Comparison of ENCODE assay signal across 10 cellular contexts in genomic region chr1:2322593-2323295, GRCh38.
DNase-seq lines count a peak whose midpoint lies in the region; ATAC-seq and TF ChIP-seq lines count a peak whose summit lies in the region.
"Had no signal": no experiment of that assay in that cellular context is flagged by ENCODE, and none has a peak within 500 bp of the region (broad histone marks: within the 10 kb centered on the region; RNA-seq: fewer than 3 reads in every experiment).

No MANE protein-coding gene starts in this region.

- H2AFZ ChIP-seq in PC-3 (ENCODE audit: low read length): peak overlapping the region; percentile 30; the same call in 1 of the 2 replicates

- H3K79me2 ChIP-seq in PC-3 (ENCODE audit: low read length): no peaks in the 10 kb centered on the region

- BruUV-seq in PC-3 (replicated peaks; lab: Mats Ljungman, UMichigan): no TSS peak

- no peaks in the 10 kb centered on the region for H4K20me1 ChIP-seq in PC-3 (ENCODE audit: low read length)

- CTCF ChIA-PET in PC-3 (lab: Charles Lee): no interaction called here

- 42 to 78% methylated on average over 10 to 12 of the region's 46 CpGs for WGBS in esophagus squamous epithelium, 2 donors

- no peaks in the 10 kb centered on the region for H3F3A ChIP-seq in PC-3 (ENCODE audit: low read length, unreplicated experiment)

- H3K9me2 ChIP-seq in PC-3 (replicated peaks; ENCODE audit: low read length): no peaks in the 10 kb centered on the region

- H3K36me3 ChIP-seq in PC-3 (ENCODE audit: low read depth, low read length) (no peaks in the 10 kb centered on the region), esophagus squamous epithelium (no peaks in the 10 kb centered on the region), mucosa of rectum (ENCODE audit: control insufficient read depth in 2 of 2, insufficient read depth in 2 of 2, low read length in 2 of 2) (no peaks in the 10 kb centered on the region), tibial artery (no peaks in the 10 kb centered on the region)

- H3K4me2 ChIP-seq in PC-3 (ENCODE audit: low read length): no peak overlapping the region

- ATAC-seq in PC-3: no peak

- no peak overlapping the region for H3K27ac ChIP-seq in PC-3 (ENCODE audit: low read length)
- peak overlapping the region; percentile 34 to 77 (median 71) for H3K27ac ChIP-seq in esophagus squamous epithelium
- peak overlapping the region; percentile 46 to 67 for H3K27ac ChIP-seq in mucosa of rectum (ENCODE audit: low read depth in 2 of 2, low read length in 2 of 2)
- peak overlapping the region; percentile 90 to 93 for H3K27ac ChIP-seq in tibial artery

- POLR2A ChIA-PET in PC-3 (lab: Charles Lee; ENCODE audit: unreplicated experiment): no interaction called here

- DNase-seq in PC-3: no peak
- DNase-seq in esophagus squamous epithelium (lab: John Stamatoyannopoulos, UW): no peak
- peak; percentile 57 to 86 for DNase-seq in tibial artery
- DNase-seq in NCI-H526 treated with DMSO at 0.1 percent for 48 hours (lab: John Stamatoyannopoulos, UW): no peak
- no peak for DNase-seq in COLO829 (ENCODE audit: low spot score)
- no peak for DNase-seq in islet precursor cell
- DNase-seq: activated B cell treated with CpG ODN at 0.5 μM for 24 hours, DND-41, erythroblast had no signal

- no peak for TF ChIP-seq POLR2A in esophagus squamous epithelium (IDR thresholded peaks at IDR 0.05)

- H3K9ac ChIP-seq in PC-3 (ENCODE audit: low read length) (no peak overlapping the region), mucosa of rectum (ENCODE audit: low read depth in 1 of 2, low read length in 2 of 2) (no peak overlapping the region)

- no peak for TF ChIP-seq CTCF in PC-3 (conservative IDR thresholded peaks at IDR 0.05; ENCODE audit: low read depth, low read length)
- TF ChIP-seq CTCF in esophagus squamous epithelium (IDR thresholded peaks at IDR 0.05): no peak
- no peak for TF ChIP-seq CTCF in tibial artery (IDR thresholded peaks at IDR 0.05)

- H3K4me1 ChIP-seq in PC-3 (ENCODE audit: insufficient read depth, low read length) (no peaks in the 10 kb centered on the region), esophagus squamous epithelium (peaks cover 21 to 65% (median 28%) of the 10 kb centered on the region in 3 donors), mucosa of rectum (ENCODE audit: control insufficient read depth in 2 of 2, insufficient read depth in 2 of 2, low read length in 2 of 2) (peaks cover 3% of the 10 kb centered on the region in 2 donors), tibial artery (peaks cover 9 to 67% (median 53%) of the 10 kb centered on the region in 4 donors)

- H3K4me3 ChIP-seq in PC-3 (ENCODE audit: low read length) (no peak overlapping the region), esophagus squamous epithelium (peak overlapping the region in 3 of 4 donors; percentile 7 to 39 (median 23)), mucosa of rectum (ENCODE audit: low read length in 2 of 2) (no peak overlapping the region), tibial artery (peak overlapping the region; percentile 19 to 43)

- H3K27me3 ChIP-seq in PC-3 (ENCODE audit: low read length) (peaks cover 15% of the 10 kb centered on the region), esophagus squamous epithelium (peaks cover 0 to 70% (median 0%) of the 10 kb centered on the region in 4 donors), mucosa of rectum (ENCODE audit: control insufficient read depth in 2 of 2, insufficient read depth in 2 of 2, low read length in 2 of 2) (no peaks in the 10 kb centered on the region), tibial artery (no peaks in the 10 kb centered on the region)

- no peaks in the 10 kb centered on the region for H3K9me3 ChIP-seq in PC-3 (ENCODE audit: low read length)
- H3K9me3 ChIP-seq in esophagus squamous epithelium: no peaks in the 10 kb centered on the region
- H3K9me3 ChIP-seq in mucosa of rectum (ENCODE audit: control insufficient read depth in 2 of 2, low read length in 2 of 2): no peaks in the 10 kb centered on the region
- no peaks in the 10 kb centered on the region for H3K9me3 ChIP-seq in tibial artery

- intact Hi-C loops in PC-3 (cut with micrococcal nuclease) (no loop called here), esophagus squamous epithelium (cut with DNase I) (no loop called here), tibial artery (cut with DNase I; ENCODE audit: low total_unique reads) (no loop called here)

Comparison
In these comparisons a context has a peak if more than half of its experiments do, and no peak if none do; other contexts are left out.
1. DNase-seq: peak in tibial artery (2 of 2); none in PC-3 (single experiment), esophagus squamous epithelium (single experiment), NCI-H526 treated with DMSO at 0.1 percent for 48 hours (single experiment), COLO829 (single experiment) and islet precursor cell (single experiment).
2. H3K4me3 ChIP-seq: peak in esophagus squamous epithelium (3 of 4) and tibial artery (2 of 2); none in PC-3 (single experiment) and mucosa of rectum (0 of 2).